ENCODE assay signal across 1 cellular context in the genomic region with DNA sequence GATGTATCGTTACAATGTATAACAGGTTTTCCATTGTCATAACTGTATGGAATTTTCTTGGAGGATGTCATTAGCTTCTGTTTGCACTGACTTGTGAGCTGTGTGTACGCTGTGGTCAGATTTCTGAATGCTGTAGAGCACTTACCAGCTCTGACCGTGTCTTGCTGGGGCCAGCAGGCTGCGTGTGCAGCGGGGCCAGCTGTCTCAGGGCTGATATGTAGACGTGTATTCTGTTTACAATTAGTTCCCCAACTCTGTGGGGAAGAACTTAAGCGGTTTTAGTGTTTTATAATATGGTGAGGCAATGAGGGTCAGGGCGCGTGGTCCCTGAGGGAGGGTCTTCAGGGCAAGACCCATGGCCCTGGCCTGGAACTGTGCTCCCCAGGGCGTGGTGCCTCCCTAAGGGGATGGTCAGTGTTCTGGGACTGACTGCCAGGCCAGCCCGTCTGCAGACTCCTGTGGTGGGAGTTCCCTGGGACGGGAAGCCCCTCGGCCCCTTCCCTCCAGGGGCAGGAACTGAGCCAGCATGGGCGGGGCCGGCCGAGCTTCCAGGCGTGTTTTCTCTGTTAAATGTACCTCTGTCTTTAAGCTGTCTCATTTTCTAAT.
TF ChIP-seq lines count a peak whose summit lies in the region.

No MANE protein-coding gene starts in this region.

TF ChIP-seq in SK-N-SH treated with all-trans-retinoic acid at 6 μM for 48 hours, 23 proteins besides CTCF, POLR2A, EP300 and RAD21 (continued from another document):
- TF ChIP-seq, protein P1, sequence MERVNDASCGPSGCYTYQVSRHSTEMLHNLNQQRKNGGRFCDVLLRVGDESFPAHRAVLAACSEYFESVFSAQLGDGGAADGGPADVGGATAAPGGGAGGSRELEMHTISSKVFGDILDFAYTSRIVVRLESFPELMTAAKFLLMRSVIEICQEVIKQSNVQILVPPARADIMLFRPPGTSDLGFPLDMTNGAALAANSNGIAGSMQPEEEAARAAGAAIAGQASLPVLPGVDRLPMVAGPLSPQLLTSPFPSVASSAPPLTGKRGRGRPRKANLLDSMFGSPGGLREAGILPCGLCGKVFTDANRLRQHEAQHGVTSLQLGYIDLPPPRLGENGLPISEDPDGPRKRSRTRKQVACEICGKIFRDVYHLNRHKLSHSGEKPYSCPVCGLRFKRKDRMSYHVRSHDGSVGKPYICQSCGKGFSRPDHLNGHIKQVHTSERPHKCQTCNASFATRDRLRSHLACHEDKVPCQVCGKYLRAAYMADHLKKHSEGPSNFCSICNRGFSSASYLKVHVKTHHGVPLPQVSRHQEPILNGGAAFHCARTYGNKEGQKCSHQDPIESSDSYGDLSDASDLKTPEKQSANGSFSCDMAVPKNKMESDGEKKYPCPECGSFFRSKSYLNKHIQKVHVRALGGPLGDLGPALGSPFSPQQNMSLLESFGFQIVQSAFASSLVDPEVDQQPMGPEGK (CRISPR knock-in tag; IDR thresholded peaks at IDR 0.05; ENCODE audit: borderline replicate concordance): no peak
- TF ChIP-seq, protein P2, sequence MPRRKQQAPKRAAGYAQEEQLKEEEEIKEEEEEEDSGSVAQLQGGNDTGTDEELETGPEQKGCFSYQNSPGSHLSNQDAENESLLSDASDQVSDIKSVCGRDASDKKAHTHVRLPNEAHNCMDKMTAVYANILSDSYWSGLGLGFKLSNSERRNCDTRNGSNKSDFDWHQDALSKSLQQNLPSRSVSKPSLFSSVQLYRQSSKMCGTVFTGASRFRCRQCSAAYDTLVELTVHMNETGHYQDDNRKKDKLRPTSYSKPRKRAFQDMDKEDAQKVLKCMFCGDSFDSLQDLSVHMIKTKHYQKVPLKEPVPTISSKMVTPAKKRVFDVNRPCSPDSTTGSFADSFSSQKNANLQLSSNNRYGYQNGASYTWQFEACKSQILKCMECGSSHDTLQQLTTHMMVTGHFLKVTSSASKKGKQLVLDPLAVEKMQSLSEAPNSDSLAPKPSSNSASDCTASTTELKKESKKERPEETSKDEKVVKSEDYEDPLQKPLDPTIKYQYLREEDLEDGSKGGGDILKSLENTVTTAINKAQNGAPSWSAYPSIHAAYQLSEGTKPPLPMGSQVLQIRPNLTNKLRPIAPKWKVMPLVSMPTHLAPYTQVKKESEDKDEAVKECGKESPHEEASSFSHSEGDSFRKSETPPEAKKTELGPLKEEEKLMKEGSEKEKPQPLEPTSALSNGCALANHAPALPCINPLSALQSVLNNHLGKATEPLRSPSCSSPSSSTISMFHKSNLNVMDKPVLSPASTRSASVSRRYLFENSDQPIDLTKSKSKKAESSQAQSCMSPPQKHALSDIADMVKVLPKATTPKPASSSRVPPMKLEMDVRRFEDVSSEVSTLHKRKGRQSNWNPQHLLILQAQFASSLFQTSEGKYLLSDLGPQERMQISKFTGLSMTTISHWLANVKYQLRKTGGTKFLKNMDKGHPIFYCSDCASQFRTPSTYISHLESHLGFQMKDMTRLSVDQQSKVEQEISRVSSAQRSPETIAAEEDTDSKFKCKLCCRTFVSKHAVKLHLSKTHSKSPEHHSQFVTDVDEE (CRISPR knock-in tag; IDR thresholded peaks at IDR 0.05): no peak
- TF ChIP-seq SNAI2 (CRISPR knock-in tag; IDR thresholded peaks at IDR 0.05) (no peak), TCF4 (CRISPR knock-in tag; IDR thresholded peaks at IDR 0.05; ENCODE audit: borderline replicate concordance) (no peak)
- TF ChIP-seq, protein P3, sequence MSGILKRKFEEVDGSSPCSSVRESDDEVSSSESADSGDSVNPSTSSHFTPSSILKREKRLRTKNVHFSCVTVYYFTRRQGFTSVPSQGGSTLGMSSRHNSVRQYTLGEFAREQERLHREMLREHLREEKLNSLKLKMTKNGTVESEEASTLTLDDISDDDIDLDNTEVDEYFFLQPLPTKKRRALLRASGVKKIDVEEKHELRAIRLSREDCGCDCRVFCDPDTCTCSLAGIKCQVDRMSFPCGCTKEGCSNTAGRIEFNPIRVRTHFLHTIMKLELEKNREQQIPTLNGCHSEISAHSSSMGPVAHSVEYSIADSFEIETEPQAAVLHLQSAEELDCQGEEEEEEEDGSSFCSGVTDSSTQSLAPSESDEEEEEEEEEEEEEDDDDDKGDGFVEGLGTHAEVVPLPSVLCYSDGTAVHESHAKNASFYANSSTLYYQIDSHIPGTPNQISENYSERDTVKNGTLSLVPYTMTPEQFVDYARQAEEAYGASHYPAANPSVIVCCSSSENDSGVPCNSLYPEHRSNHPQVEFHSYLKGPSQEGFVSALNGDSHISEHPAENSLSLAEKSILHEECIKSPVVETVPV (CRISPR knock-in tag; IDR thresholded peaks at IDR 0.05): no peak
